In genomic region chr1:204494281-204495077, GRCh38 we compare ENCODE assay signal across 8 cellular contexts. TPM values are rescaled to one million over a fixed set of nuclear protein-coding genes. Genes with fewer than 3 reads are reported as not detected.
A peak's percentile ranks its signal among the peaks of the same experiment; 100 is the strongest.
DNase-seq lines count a peak whose midpoint lies in the region; ATAC-seq and TF ChIP-seq lines count a peak whose summit lies in the region.

A gene with protein sequence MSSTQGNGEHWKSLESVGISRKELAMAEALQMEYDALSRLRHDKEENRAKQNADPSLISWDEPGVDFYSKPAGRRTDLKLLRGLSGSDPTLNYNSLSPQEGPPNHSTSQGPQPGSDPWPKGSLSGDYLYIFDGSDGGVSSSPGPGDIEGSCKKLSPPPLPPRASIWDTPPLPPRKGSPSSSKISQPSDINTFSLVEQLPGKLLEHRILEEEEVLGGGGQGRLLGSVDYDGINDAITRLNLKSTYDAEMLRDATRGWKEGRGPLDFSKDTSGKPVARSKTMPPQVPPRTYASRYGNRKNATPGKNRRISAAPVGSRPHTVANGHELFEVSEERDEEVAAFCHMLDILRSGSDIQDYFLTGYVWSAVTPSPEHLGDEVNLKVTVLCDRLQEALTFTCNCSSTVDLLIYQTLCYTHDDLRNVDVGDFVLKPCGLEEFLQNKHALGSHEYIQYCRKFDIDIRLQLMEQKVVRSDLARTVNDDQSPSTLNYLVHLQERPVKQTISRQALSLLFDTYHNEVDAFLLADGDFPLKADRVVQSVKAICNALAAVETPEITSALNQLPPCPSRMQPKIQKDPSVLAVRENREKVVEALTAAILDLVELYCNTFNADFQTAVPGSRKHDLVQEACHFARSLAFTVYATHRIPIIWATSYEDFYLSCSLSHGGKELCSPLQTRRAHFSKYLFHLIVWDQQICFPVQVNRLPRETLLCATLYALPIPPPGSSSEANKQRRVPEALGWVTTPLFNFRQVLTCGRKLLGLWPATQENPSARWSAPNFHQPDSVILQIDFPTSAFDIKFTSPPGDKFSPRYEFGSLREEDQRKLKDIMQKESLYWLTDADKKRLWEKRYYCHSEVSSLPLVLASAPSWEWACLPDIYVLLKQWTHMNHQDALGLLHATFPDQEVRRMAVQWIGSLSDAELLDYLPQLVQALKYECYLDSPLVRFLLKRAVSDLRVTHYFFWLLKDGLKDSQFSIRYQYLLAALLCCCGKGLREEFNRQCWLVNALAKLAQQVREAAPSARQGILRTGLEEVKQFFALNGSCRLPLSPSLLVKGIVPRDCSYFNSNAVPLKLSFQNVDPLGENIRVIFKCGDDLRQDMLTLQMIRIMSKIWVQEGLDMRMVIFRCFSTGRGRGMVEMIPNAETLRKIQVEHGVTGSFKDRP (N-terminal part only) (minus strand): TSS chr1:204494805. CDS start chr1:204469802, 25,003 bp downstream.

- peak within 1 kb of the TSS; percentile 93 to 99 for H3K4me3 ChIP-seq in DND-41 (ENCODE audit: low read depth in 1 of 2, low read length in 2 of 2)
- H3K4me3 ChIP-seq in PC-3 (ENCODE audit: low read length): peak within 1 kb of the TSS; percentile 79
- H3K4me3 ChIP-seq in esophagus muscularis mucosa: peak within 1 kb of the TSS; percentile 71 to 87 (median 83)

- no peaks in the 10 kb centered on the region for H3K9me3 ChIP-seq in DND-41 (ENCODE audit: insufficient read depth, low read length, severe bottlenecking)
- no peaks in the 10 kb centered on the region for H3K9me3 ChIP-seq in PC-3 (ENCODE audit: low read length)
- no peaks in the 10 kb centered on the region for H3K9me3 ChIP-seq in esophagus muscularis mucosa

- H3K27ac Mint-ChIP-seq in IgD-negative memory B cell: peak within 1 kb of the TSS; percentile 95
- peak within 1 kb of the TSS; percentile 84 for H3K27ac Mint-ChIP-seq in activated T-cell treated with anti-CD3 and anti-CD28 coated beads, Interleukin-2, amount 50 U/mL, for 72 hours

- H3K4me3 Mint-ChIP-seq in IgD-negative memory B cell: peak within 1 kb of the TSS; percentile 92 to 99 (median 97)
- peak within 1 kb of the TSS; percentile 90 to 91 for H3K4me3 Mint-ChIP-seq in activated T-cell treated with anti-CD3 and anti-CD28 coated beads, Interleukin-2, amount 50 U/mL, for 72 hours

- TF ChIP-seq POLR2A in esophagus muscularis mucosa (IDR thresholded peaks at IDR 0.05; ENCODE audit: low read depth): peak; percentile 26

- CTCF ChIA-PET in PC-3 (lab: Charles Lee): interaction anchor here (0.6 to 2.9 kb wide), 18 partner anchors 9 to 240 kb away, joined by 3 to 24 read pairs (median 6); no protein-coding TSS in a partner anchor

- POLR2A ChIA-PET in PC-3 (lab: Charles Lee; ENCODE audit: unreplicated experiment): interaction anchor here (0.5 to 1.3 kb wide), 10 partner anchors 11 to 110 kb away, joined by 3 to 23 read pairs (median 4); no protein-coding TSS in a partner anchor

- H3K79me2 ChIP-seq in DND-41 (ENCODE audit: insufficient read depth, low read length) (peaks cover 48% of the 10 kb centered on the region), PC-3 (ENCODE audit: low read length) (peaks cover 45% of the 10 kb centered on the region)

- H3K9ac ChIP-seq in DND-41 (ENCODE audit: low read depth, low read length) (peak within 1 kb of the TSS; percentile 87), PC-3 (ENCODE audit: low read length) (peak within 1 kb of the TSS; percentile 70)

- no peaks in the 10 kb centered on the region for H3K9me2 ChIP-seq in PC-3 (replicated peaks; ENCODE audit: low read length)

- 1% methylated on average over 29 of the region's 69 CpGs for WGBS in esophagus muscularis mucosa

- ATAC-seq in DND-41 (ENCODE audit: insufficient read depth, low read depth) (peak; percentile 68), GM21529 (IDR thresholded peaks at IDR 0.05; ENCODE audit: unreplicated experiment) (peak; percentile 65), PC-3 (peak; percentile 85)
- peak; percentile 85 to 90 for ATAC-seq in activated T-cell treated with anti-CD3 and anti-CD28 coated beads, Interleukin-2, amount 50 U/mL, for 72 hours (replicated peaks in 1 of 2)

- peaks cover 7% of the 10 kb centered on the region for H3K36me3 Mint-ChIP-seq in IgD-negative memory B cell
- peaks cover 0 to 2% of the 10 kb centered on the region in 2 donors for H3K36me3 Mint-ChIP-seq in activated T-cell treated with anti-CD3 and anti-CD28 coated beads, Interleukin-2, amount 50 U/mL, for 72 hours (ENCODE audit: insufficient read depth in 2 of 2)

- H3K4me2 ChIP-seq in DND-41 (ENCODE audit: insufficient read depth, low read length) (peak within 1 kb of the TSS; percentile 82), PC-3 (ENCODE audit: low read length) (peak within 1 kb of the TSS; percentile 85)

- H3K27me3 ChIP-seq in DND-41 (ENCODE audit: insufficient read depth, low read length, poor library complexity) (no peaks in the 10 kb centered on the region), PC-3 (ENCODE audit: low read length) (no peaks in the 10 kb centered on the region), esophagus muscularis mucosa (no peaks in the 10 kb centered on the region)

- no TSS peak for BruUV-seq in PC-3 (replicated peaks; lab: Mats Ljungman, UMichigan)

- no peak for TF ChIP-seq EP300 in esophagus muscularis mucosa (IDR thresholded peaks at IDR 0.05)

- peaks cover 54 to 65% (median 65%) of the 10 kb centered on the region in 3 donors for H3K4me1 Mint-ChIP-seq in IgD-negative memory B cell
- peaks cover 54% of the 10 kb centered on the region for H3K4me1 Mint-ChIP-seq in activated T-cell treated with anti-CD3 and anti-CD28 coated beads, Interleukin-2, amount 50 U/mL, for 72 hours (ENCODE audit: low read depth)

- H3F3A ChIP-seq in PC-3 (ENCODE audit: low read length, unreplicated experiment): peaks cover 8% of the 10 kb centered on the region

- H3K27me3 Mint-ChIP-seq in IgD-negative memory B cell: no peaks in the 10 kb centered on the region
- H3K27me3 Mint-ChIP-seq in activated T-cell treated with anti-CD3 and anti-CD28 coated beads, Interleukin-2, amount 50 U/mL, for 72 hours (ENCODE audit: low read depth): no peaks in the 10 kb centered on the region

- DNase-seq in DND-41: peak; percentile 76
- DNase-seq in PC-3: peak; percentile 94
- peak; percentile 82 to 83 for DNase-seq in activated T-cell treated with anti-CD3 and anti-CD28 coated beads, Interleukin-2, amount 50 U/mL, for 72 hours
- DNase-seq in esophagus muscularis mucosa (ENCODE audit: extremely low spot score): no peak
- DNase-seq in myocyte (ENCODE audit: low read depth): peak; percentile 86
- peak; percentile 80 for DNase-seq in stimulated activated naive CD4-positive, alpha-beta T cell treated with Interleukin-2 at 50 U/mL for 16 hours (lab: John Stamatoyannopoulos, UW)

- peak within 1 kb of the TSS; percentile 84 for H3K27ac ChIP-seq in DND-41 (ENCODE audit: low read length)
- peak within 1 kb of the TSS; percentile 68 for H3K27ac ChIP-seq in PC-3 (ENCODE audit: low read length)
- H3K27ac ChIP-seq in esophagus muscularis mucosa (replicated peaks in 1 of 4): peak within 1 kb of the TSS; percentile 85 to 95 (median 92)

- H3K9me3 Mint-ChIP-seq in IgD-negative memory B cell: no peaks in the 10 kb centered on the region
- no peaks in the 10 kb centered on the region for H3K9me3 Mint-ChIP-seq in activated T-cell treated with anti-CD3 and anti-CD28 coated beads, Interleukin-2, amount 50 U/mL, for 72 hours

- H4K20me1 ChIP-seq in DND-41 (ENCODE audit: insufficient read depth, low read length) (peaks cover 14% of the 10 kb centered on the region; the same call in 1 of the 2 replicates), PC-3 (ENCODE audit: low read length) (peaks cover 6% of the 10 kb centered on the region; the same call in 1 of the 2 replicates)

- H2AFZ ChIP-seq in DND-41 (ENCODE audit: low read depth, low read length) (peak within 1 kb of the TSS; percentile 91), PC-3 (ENCODE audit: low read length) (peak within 1 kb of the TSS; percentile 90)

- H3K4me1 ChIP-seq in DND-41 (ENCODE audit: insufficient read depth, low read length) (peaks cover 43% of the 10 kb centered on the region), PC-3 (ENCODE audit: insufficient read depth, low read length) (peaks cover 30% of the 10 kb centered on the region), esophagus muscularis mucosa (peaks cover 29 to 54% (median 42%) of the 10 kb centered on the region in 4 donors)

- H3K36me3 ChIP-seq in DND-41 (ENCODE audit: insufficient read depth, low read length) (peaks cover 9% of the 10 kb centered on the region), PC-3 (ENCODE audit: low read depth, low read length) (no peaks in the 10 kb centered on the region), esophagus muscularis mucosa (no peaks in the 10 kb centered on the region)

- TF ChIP-seq CTCF in DND-41 (IDR thresholded peaks at IDR 0.05; ENCODE audit: borderline replicate concordance, extremely low read depth, low read length, poor library complexity, severe bottlenecking) (peak; percentile 42), PC-3 (conservative IDR thresholded peaks at IDR 0.05; ENCODE audit: low read depth, low read length) (peak; percentile 46; the same call in 1 of the 2 replicates), esophagus muscularis mucosa (IDR thresholded peaks at IDR 0.05) (peak; percentile 28 to 70 (median 39))

- intact Hi-C loops in PC-3 (cut with micrococcal nuclease): loop anchor here (1.0 to 2.0 kb wide), 3 partner anchors 9 to 64 kb away; no protein-coding TSS in a partner anchor
- intact Hi-C loops in esophagus muscularis mucosa (cut with DNase I): loop anchor here (2.0 kb wide), 1 partner anchor 48 kb away; no protein-coding TSS in a partner anchor

RNA-seq across cellular contexts. Expression of the gene that starts here (rescaled TPM):
- 8.1 TPM for polyA plus RNA-seq in IgD-negative memory B cell
- total RNA-seq in PC-3 (2014; rRNA removed) (34.7 and 35.3 TPM in 2 replicates), esophagus muscularis mucosa (10 to 100 TPM; 10.8 to 15.8 (median 13.6) TPM), myocyte (4.9 and 5.6 TPM in 2 replicates)
- total RNA-seq in activated T-cell treated with anti-CD3 and anti-CD28 coated beads, Interleukin-2, amount 50 U/mL, for 72 hours: 10 to 100 TPM; 43.1 to 54.5 TPM
- polyA plus RNA-seq in myocyte (2012): 7.9 TPM
